6 cellular contexts compared by ENCODE assay signal in the genomic region with DNA sequence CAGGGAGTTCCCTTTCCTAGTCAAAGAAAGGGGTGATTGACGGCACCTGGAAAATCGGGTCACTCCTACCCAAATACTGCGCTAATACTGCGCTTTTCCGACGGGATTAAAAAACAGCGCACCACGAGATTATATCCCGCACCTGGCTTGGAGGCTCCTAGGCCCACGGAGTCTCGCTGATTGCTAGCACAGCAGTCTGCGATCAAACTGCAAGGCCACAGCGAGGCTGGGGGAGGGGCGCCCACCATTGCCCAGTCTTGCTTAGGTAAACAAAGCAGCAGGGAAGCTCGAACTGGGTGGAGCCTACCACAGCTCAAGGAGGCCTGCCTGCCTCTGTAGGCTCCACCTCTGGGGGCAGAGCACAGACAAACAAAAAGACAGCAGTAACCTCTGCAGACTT.
DNase-seq lines count a peak whose midpoint lies in the region; TF ChIP-seq lines count a peak whose summit lies in the region.
"Not testable (repeated sequence)": the region's sequence is repeated elsewhere in the genome, so short reads cannot be mapped to it uniquely, and the experiment has no call there.

No MANE protein-coding gene starts in this region.

- not testable (repeated sequence) for H3K36me3 ChIP-seq in BE2C; HUES6 (ENCODE audit: control insufficient read depth, insufficient read depth, low read length); endodermal cell (ENCODE audit: control insufficient read depth, insufficient read depth, low read length)

- not testable (repeated sequence) for H3K4me3 ChIP-seq in BE2C (ENCODE audit: low read depth, low read length); endodermal cell (ENCODE audit: low read length)
- H3K4me3 ChIP-seq in HUES6 (ENCODE audit: low read depth, low read length): peak overlapping the region; percentile 51

- peak; percentile 4 for DNase-seq in BE2C
- peak; percentile 65 for DNase-seq in ELF-1 (ENCODE audit: low read depth, low spot score)
- peak; percentile 0 for DNase-seq in NCI-H510A treated with DMSO at 0.1 percent for 48 hours (lab: John Stamatoyannopoulos, UW)
- peak; percentile 48 for DNase-seq in endodermal cell
- DNase-seq in nephron progenitor cell: peak; percentile 9

- H3K9me3 ChIP-seq in BE2C; HUES6 (ENCODE audit: control insufficient read depth, insufficient read depth, low read depth, low read length); endodermal cell (ENCODE audit: control insufficient read depth, low read length): not testable (repeated sequence)

- not testable (repeated sequence) for H3K36me3 Mint-ChIP-seq in endodermal cell (ENCODE audit: low read depth); nephron progenitor cell (ENCODE audit: low read depth)

- not testable (repeated sequence) for H3K27me3 Mint-ChIP-seq in endodermal cell (ENCODE audit: insufficient read depth); nephron progenitor cell (ENCODE audit: low read depth, poor library complexity)

- not testable (repeated sequence) for H3K4me1 Mint-ChIP-seq in endodermal cell, nephron progenitor cell

- WGBS in endodermal cell (ENCODE audit: insufficient coverage in 1 of 2, insufficient read length in 1 of 2), 2 experiments: 88 to 96% methylated on average over 11 to 15 of the region's 15 CpGs

- H3K27me3 ChIP-seq in BE2C; HUES6 (ENCODE audit: control insufficient read depth, insufficient read depth, low read length); endodermal cell (ENCODE audit: control insufficient read depth, insufficient read depth, low read length, poor library complexity, severe bottlenecking): not testable (repeated sequence)

- peak overlapping the region; percentile 55 for H3K9ac ChIP-seq in HUES6 (ENCODE audit: low read length)
- H3K9ac ChIP-seq in endodermal cell (ENCODE audit: extremely low read depth, low read length, poor library complexity, severe bottlenecking): not testable (repeated sequence)

- not testable (repeated sequence) for H3K4me3 Mint-ChIP-seq in endodermal cell, nephron progenitor cell

- H3K4me1 ChIP-seq in BE2C; HUES6 (ENCODE audit: control insufficient read depth, insufficient read depth, low read length); endodermal cell (ENCODE audit: control insufficient read depth, insufficient read depth, low read length): not testable (repeated sequence)

- TF ChIP-seq CTCF in BE2C (IDR thresholded peaks at IDR 0.05; ENCODE audit: low read depth, low read length); endodermal cell (conservative IDR thresholded peaks at IDR 0.05); nephron progenitor cell (IDR thresholded peaks at IDR 0.05): not testable (repeated sequence)

- H3K27ac ChIP-seq in HUES6 (ENCODE audit: low read depth, low read length); endodermal cell (ENCODE audit: low read depth, low read length): not testable (repeated sequence)

- H3K9me3 Mint-ChIP-seq in endodermal cell: not testable (repeated sequence)
- peaks cover 29% of the 10 kb centered on the region for H3K9me3 Mint-ChIP-seq in nephron progenitor cell

- not testable (repeated sequence) for H3K27ac Mint-ChIP-seq in endodermal cell
- H3K27ac Mint-ChIP-seq in nephron progenitor cell: peak overlapping the region; percentile 77

Comparison
In these comparisons a context has a peak if more than half of its experiments do, and no peak if none do; other contexts are left out.
1. DNase-seq: peak in every context shown above with its lines; median percentile 65 in ELF-1; 48 in endodermal cell; 9 in nephron progenitor cell; 4 in BE2C; 0 in NCI-H510A treated with DMSO at 0.1 percent for 48 hours.